1 cellular context compared by ENCODE assay signal in genomic region chr9:135210676-135211523, GRCh38.
TF ChIP-seq lines count a peak whose summit lies in the region.

No MANE protein-coding gene starts in this region.

TF ChIP-seq in K562, 482 proteins besides CTCF, POLR2A, EP300 and RAD21 (continued from another document):
- TF ChIP-seq, protein P1, sequence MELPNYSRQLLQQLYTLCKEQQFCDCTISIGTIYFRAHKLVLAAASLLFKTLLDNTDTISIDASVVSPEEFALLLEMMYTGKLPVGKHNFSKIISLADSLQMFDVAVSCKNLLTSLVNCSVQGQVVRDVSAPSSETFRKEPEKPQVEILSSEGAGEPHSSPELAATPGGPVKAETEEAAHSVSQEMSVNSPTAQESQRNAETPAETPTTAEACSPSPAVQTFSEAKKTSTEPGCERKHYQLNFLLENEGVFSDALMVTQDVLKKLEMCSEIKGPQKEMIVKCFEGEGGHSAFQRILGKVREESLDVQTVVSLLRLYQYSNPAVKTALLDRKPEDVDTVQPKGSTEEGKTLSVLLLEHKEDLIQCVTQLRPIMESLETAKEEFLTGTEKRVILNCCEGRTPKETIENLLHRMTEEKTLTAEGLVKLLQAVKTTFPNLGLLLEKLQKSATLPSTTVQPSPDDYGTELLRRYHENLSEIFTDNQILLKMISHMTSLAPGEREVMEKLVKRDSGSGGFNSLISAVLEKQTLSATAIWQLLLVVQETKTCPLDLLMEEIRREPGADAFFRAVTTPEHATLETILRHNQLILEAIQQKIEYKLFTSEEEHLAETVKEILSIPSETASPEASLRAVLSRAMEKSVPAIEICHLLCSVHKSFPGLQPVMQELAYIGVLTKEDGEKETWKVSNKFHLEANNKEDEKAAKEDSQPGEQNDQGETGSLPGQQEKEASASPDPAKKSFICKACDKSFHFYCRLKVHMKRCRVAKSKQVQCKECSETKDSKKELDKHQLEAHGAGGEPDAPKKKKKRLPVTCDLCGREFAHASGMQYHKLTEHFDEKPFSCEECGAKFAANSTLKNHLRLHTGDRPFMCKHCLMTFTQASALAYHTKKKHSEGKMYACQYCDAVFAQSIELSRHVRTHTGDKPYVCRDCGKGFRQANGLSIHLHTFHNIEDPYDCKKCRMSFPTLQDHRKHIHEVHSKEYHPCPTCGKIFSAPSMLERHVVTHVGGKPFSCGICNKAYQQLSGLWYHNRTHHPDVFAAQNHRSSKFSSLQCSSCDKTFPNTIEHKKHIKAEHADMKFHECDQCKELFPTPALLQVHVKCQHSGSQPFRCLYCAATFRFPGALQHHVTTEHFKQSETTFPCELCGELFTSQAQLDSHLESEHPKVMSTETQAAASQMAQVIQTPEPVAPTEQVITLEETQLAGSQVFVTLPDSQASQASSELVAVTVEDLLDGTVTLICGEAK (IDR thresholded peaks at IDR 0.05), result no peak
- TF ChIP-seq, protein P1 (CRISPR knock-in tag; IDR thresholded peaks at IDR 0.05), result no peak
- TF ChIP-seq RAD51 (IDR thresholded peaks at IDR 0.05; ENCODE audit: borderline replicate concordance, low read depth), result peak; percentile 75
- TF ChIP-seq CBX3 (IDR thresholded peaks at IDR 0.05; ENCODE audit: borderline replicate concordance in 1 of 2, low read length in 2 of 2), result 0 out of 3 replicates have a peak, but pooled peaks of 1 of the 2 experiments have one; percentile 56
- TF ChIP-seq, protein P2, sequence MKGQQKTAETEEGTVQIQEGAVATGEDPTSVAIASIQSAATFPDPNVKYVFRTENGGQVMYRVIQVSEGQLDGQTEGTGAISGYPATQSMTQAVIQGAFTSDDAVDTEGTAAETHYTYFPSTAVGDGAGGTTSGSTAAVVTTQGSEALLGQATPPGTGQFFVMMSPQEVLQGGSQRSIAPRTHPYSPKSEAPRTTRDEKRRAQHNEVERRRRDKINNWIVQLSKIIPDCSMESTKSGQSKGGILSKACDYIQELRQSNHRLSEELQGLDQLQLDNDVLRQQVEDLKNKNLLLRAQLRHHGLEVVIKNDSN (CRISPR knock-in tag; IDR thresholded peaks at IDR 0.05), result peak; percentile 80
- TF ChIP-seq BHLHE40 (IDR thresholded peaks at IDR 0.05; ENCODE audit: low read length), result 0 out of 2 replicates have a peak, but pooled peaks have one; percentile 21
- TF ChIP-seq XRCC4 (IDR thresholded peaks at IDR 0.05; ENCODE audit: extremely low read depth, insufficient read depth, insufficient read length), result no peak
